Comparison of ENCODE assay signal across 11 cellular contexts in genomic region chr1:42960693-42961559, GRCh38. TPM values are rescaled to one million over a fixed set of nuclear protein-coding genes. Genes with fewer than 3 reads are reported as not detected.
DNase-seq lines count a peak whose midpoint lies in the region; ATAC-seq and TF ChIP-seq lines count a peak whose summit lies in the region.
"Had no signal": no experiment of that assay in that cellular context is flagged by ENCODE, and none has a peak within 500 bp of the region (broad histone marks: within the 10 kb centered on the region; RNA-seq: fewer than 3 reads in every experiment).

No MANE protein-coding gene starts in this region.

- H3K27ac ChIP-seq in 22Rv1 (0 out of 2 replicates have a peak overlapping the region, but pooled peaks have one; percentile 23), HEK293 (ENCODE audit: extremely low read depth, low read depth, low read length) (no peak overlapping the region)

- no peak for TF ChIP-seq CTCF in 22Rv1 (IDR thresholded peaks at IDR 0.05)
- TF ChIP-seq CTCF in HEK293 (tag by site-specific recombination; IDR thresholded peaks at IDR 0.05), result no peak
- TF ChIP-seq CTCF in mesothelial cell of epicardium (IDR thresholded peaks at IDR 0.05; ENCODE audit: unreplicated experiment), result no peak

- peaks cover 7% of the 10 kb centered on the region for H3K36me3 Mint-ChIP-seq in mesothelial cell of epicardium

- peak; percentile 38 for DNase-seq in astrocyte of the hippocampus (ENCODE audit: low read depth, low spot score)
- DNase-seq in mesothelial cell of epicardium (ENCODE audit: low spot score in 2 of 2, unreplicated experiment in 2 of 2), result no peak
- no peak for DNase-seq in HK-2 (ENCODE audit: unreplicated experiment)
- no peak for DNase-seq in effector CD8-positive, alpha-beta T cell (lab: John Stamatoyannopoulos, UW)
- DNase-seq in retina, result no peak
- DNase-seq: stimulated activated CD4-positive, alpha-beta T cell treated with anti-CD3 and anti-CD28 coated beads, Interleukin-4, amount 100 ng/mL, for 1 hour had no signal

- H3K27ac Mint-ChIP-seq in mesothelial cell of epicardium, result peak overlapping the region; percentile 91

- H3K4me3 Mint-ChIP-seq in mesothelial cell of epicardium, result peak overlapping the region; percentile 93

- H3K9me3 Mint-ChIP-seq in mesothelial cell of epicardium, result no peaks in the 10 kb centered on the region

- no peaks in the 10 kb centered on the region for H3K27me3 Mint-ChIP-seq in mesothelial cell of epicardium (ENCODE audit: low read depth)

- H3K36me3 ChIP-seq in HEK293 (ENCODE audit: control insufficient read depth in 2 of 2, insufficient read depth in 1 of 2, low read length in 2 of 2), result no peaks in the 10 kb centered on the region

- no peak for ATAC-seq in GM21717 (IDR thresholded peaks at IDR 0.05; ENCODE audit: unreplicated experiment)
- ATAC-seq: Panc1 had no signal

- POLR2A ChIA-PET in HEK293 (lab: Yijun Ruan, JAX), result interaction anchor here (1.9 kb wide), 1 partner anchor 194 kb away, joined by 4 read pairs; the partner anchor contains the start of genes C1orf50 and P3H1

- CTCF ChIA-PET in HEK293 (lab: Yijun Ruan, JAX), result interaction anchor here (0.7 to 1.1 kb wide), 2 partner anchors 19 to 47 kb away, joined by 3 to 4 read pairs; no protein-coding TSS in a partner anchor

- no peaks in the 10 kb centered on the region for H3K9me3 ChIP-seq in HEK293 (ENCODE audit: control insufficient read depth, insufficient read depth, low read depth, low read length)

- H3K4me1 ChIP-seq in HEK293 (ENCODE audit: control insufficient read depth, insufficient read depth, low read length), result peaks cover 11% of the 10 kb centered on the region; the same call in 1 of the 2 replicates

- peaks cover 53% of the 10 kb centered on the region for H3K4me1 Mint-ChIP-seq in mesothelial cell of epicardium

- H3K4me3 ChIP-seq in HEK293 (ENCODE audit: low read depth, low read length), result no peak overlapping the region
- H3K4me3 ChIP-seq: lung had no signal

TF ChIP-seq in HEK293, 187 proteins besides CTCF, POLR2A, EP300 and RAD21:
- TF ChIP-seq TRIM28 (IDR thresholded peaks at IDR 0.05; ENCODE audit: borderline replicate concordance, low read length) (0 out of 2 replicates have a peak, but pooled peaks have one; percentile 52), REST (tag by site-specific recombination; IDR thresholded peaks at IDR 0.05) (no peak), FEZF1 (tag by site-specific recombination; IDR thresholded peaks at IDR 0.05) (peak; percentile 20; the same call in 1 of the 2 replicates), KLF1 (tag by site-specific recombination; IDR thresholded peaks at IDR 0.05) (no peak)

RNA-seq across cellular contexts. Expression of gene SLC2A1, which starts 2.3 kb away (rescaled TPM):
- total RNA-seq in mesothelial cell of epicardium, result 786 to 841 TPM (median 827 TPM) in 3 replicates
